In the genomic region with DNA sequence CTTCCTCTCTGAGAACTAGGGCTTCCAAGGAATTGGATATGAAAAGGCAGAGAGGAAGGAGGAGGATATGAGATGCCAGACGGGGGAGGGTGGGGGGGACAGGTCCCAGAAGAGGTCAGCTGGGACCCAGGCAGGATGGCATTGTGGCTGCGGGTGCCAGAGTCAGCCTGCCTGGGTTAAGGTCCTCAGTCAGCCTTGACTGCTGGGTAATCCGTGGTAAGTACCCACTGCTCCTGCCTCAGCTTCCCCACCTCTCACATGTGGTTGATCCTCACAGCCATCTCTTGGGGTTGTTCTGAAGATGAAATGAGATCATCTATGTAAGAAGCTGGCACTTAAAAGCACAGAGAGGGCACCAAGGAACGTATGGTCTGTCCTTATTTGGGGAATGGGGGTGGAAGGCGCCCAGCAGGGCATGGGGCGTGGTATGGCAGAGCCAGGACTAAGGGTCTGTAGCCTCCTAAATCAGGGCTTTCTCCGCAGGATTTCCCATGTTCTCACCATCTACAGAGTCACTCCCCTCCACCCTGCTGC, we compare ENCODE assay signal across 13 cellular contexts. TPM values are rescaled to one million over a fixed set of nuclear protein-coding genes. Genes with fewer than 3 reads are reported as not detected.
A peak's percentile ranks its signal among the peaks of the same experiment; 100 is the strongest.
DNase-seq lines count a peak whose midpoint lies in the region; FAIRE-seq and TF ChIP-seq lines count a peak whose summit lies in the region.
"Had no signal": no experiment of that assay in that cellular context is flagged by ENCODE, and none has a peak within 500 bp of the region (broad histone marks: within the 10 kb centered on the region; RNA-seq: fewer than 3 reads in every experiment).

No MANE protein-coding gene starts in this region.

- no peaks in the 10 kb centered on the region for H3K9me1 ChIP-seq in keratinocyte (ENCODE audit: control insufficient read depth, extremely low read depth, insufficient read depth, low read length)

- H2AFZ ChIP-seq in keratinocyte (ENCODE audit: control insufficient read depth, low read length) = no peak overlapping the region

- dilution Hi-C loops in keratinocyte (cut with MboI; ENCODE audit: extremely low pct_ligation_motif_present, low sequenced_read_pairs) = no loop called here

- no peaks in the 10 kb centered on the region for H4K20me1 ChIP-seq in BLaER1 treated with 17β-estradiol and CSF1 and Interleukin-3, amounts not matched to agents 10 nM and 100 nM
- H4K20me1 ChIP-seq in keratinocyte (ENCODE audit: control insufficient read depth, extremely low read depth, insufficient read depth, low read length) = peaks cover 2% of the 10 kb centered on the region

- no peak for DNase-seq in keratinocyte (ENCODE audit: low read depth, low spot score)
- no peak for DNase-seq in iPS-NIHi11 (ENCODE audit: low spot score)
- no peak for DNase-seq in NCI-H187 treated with DMSO at 0.1 percent for 48 hours (lab: John Stamatoyannopoulos, UW)
- no peak for DNase-seq in NCI-H345 treated with DMSO at 0.1 percent for 48 hours (lab: John Stamatoyannopoulos, UW; ENCODE audit: unreplicated experiment)
- DNase-seq in activated effector memory CD4-positive, alpha-beta T cell treated with anti-CD3 and anti-CD28 coated beads, Interleukin-2, amount 50 U/mL, for 16 hours = no peak
- DNase-seq: activated CD4-positive, alpha-beta T cell treated with anti-CD3 and anti-CD28 coated beads, Interleukin-2, amount 10 ng/mL, durations not matched to agents 7 days and 5 days; activated naive CD4-positive, alpha-beta T cell; central memory CD4-positive, alpha-beta T cell; naive B cell; T-helper 2 cell had no signal

- H3K9ac ChIP-seq in BLaER1 treated with 17β-estradiol and CSF1 and Interleukin-3, amounts not matched to agents 10 nM and 100 nM = 0 out of 22 replicates have a peak overlapping the region, but pooled peaks of 2 of the 11 experiments have one; percentile 10 to 13
- H3K9ac ChIP-seq in keratinocyte (ENCODE audit: control insufficient read depth, extremely low read depth, insufficient read depth, low read length) = peak overlapping the region; percentile 10
- H3K9ac ChIP-seq in rectal smooth muscle tissue (ENCODE audit: low read length) = peak overlapping the region; percentile 5

- H3K27ac ChIP-seq in BLaER1 treated with 17β-estradiol and CSF1 and Interleukin-3, amounts not matched to agents 10 nM and 100 nM = peak overlapping the region in 4 of 11 experiments; percentile 38 to 60 (median 52); a peak in 7 of 22 replicates
- peak overlapping the region; percentile 93 for H3K27ac ChIP-seq in VCaP
- peak overlapping the region; percentile 2 for H3K27ac ChIP-seq in keratinocyte (ENCODE audit: control insufficient read depth, insufficient read depth, low read length)
- H3K27ac ChIP-seq in rectal smooth muscle tissue (ENCODE audit: low read depth, low read length) = no peak overlapping the region

- TF ChIP-seq CTCF in VCaP (conservative IDR thresholded peaks at IDR 0.05) (no peak), keratinocyte (optimal IDR thresholded peaks at IDR 0.05 in 1 of 3, IDR thresholded peaks at IDR 0.05 in 1 of 3, conservative IDR thresholded peaks at IDR 0.05 in 1 of 3; ENCODE audit: extremely low read depth in 1 of 3, insufficient read depth in 2 of 3, low read length in 3 of 3) (no peak)

- no peaks in the 10 kb centered on the region for H3K79me2 ChIP-seq in keratinocyte (ENCODE audit: control insufficient read depth, insufficient read depth, low read length)

- H3K4me1 ChIP-seq in BLaER1 treated with 17β-estradiol and CSF1 and Interleukin-3, amounts not matched to agents 10 nM and 100 nM = peaks cover 8 to 18% (median 13%) of the 10 kb centered on the region in 10 experiments; a peak in 19 of 20 replicates
- peaks cover 21% of the 10 kb centered on the region for H3K4me1 ChIP-seq in keratinocyte (ENCODE audit: control insufficient read depth, extremely low read depth, insufficient read depth, low read length)
- H3K4me1 ChIP-seq in rectal smooth muscle tissue (ENCODE audit: control insufficient read depth, insufficient read depth, low read length) = no peaks in the 10 kb centered on the region

- no peaks in the 10 kb centered on the region for H3K27me3 ChIP-seq in BLaER1 treated with 17β-estradiol and CSF1 and Interleukin-3, amounts not matched to agents 10 nM and 100 nM
- H3K27me3 ChIP-seq in keratinocyte (ENCODE audit: control insufficient read depth, extremely low read depth, insufficient read depth, low read length) = no peaks in the 10 kb centered on the region
- no peaks in the 10 kb centered on the region for H3K27me3 ChIP-seq in rectal smooth muscle tissue (ENCODE audit: control insufficient read depth, insufficient read depth, low read length)

- H3K9me3 ChIP-seq in BLaER1 treated with 17β-estradiol and CSF1 and Interleukin-3, amounts not matched to agents 10 nM and 100 nM (replicated peaks in 1 of 11) = no peaks in the 10 kb centered on the region
- H3K9me3 ChIP-seq in keratinocyte (ENCODE audit: control insufficient read depth, low read depth, low read length) = no peaks in the 10 kb centered on the region

- FAIRE-seq in keratinocyte (lab: Jason Lieb, UNC) = no peak

- no peaks in the 10 kb centered on the region for H3K36me3 ChIP-seq in BLaER1 treated with 17β-estradiol and CSF1 and Interleukin-3, amounts not matched to agents 10 nM and 100 nM
- H3K36me3 ChIP-seq in keratinocyte (ENCODE audit: control insufficient read depth in 2 of 2, extremely low read depth in 1 of 2, insufficient read depth in 2 of 2, low read length in 2 of 2) (no peaks in the 10 kb centered on the region), rectal smooth muscle tissue (ENCODE audit: control insufficient read depth, insufficient read depth, low read length) (no peaks in the 10 kb centered on the region)

- no peak overlapping the region for H3K4me3 ChIP-seq in BLaER1 treated with 17β-estradiol and CSF1 and Interleukin-3, amounts not matched to agents 10 nM and 100 nM
- H3K4me3 ChIP-seq in keratinocyte (ENCODE audit: control insufficient read depth in 2 of 3, extremely low read depth in 1 of 3, insufficient read depth in 2 of 3, low read depth in 1 of 3, low read length in 3 of 3) (no peak overlapping the region), rectal smooth muscle tissue (ENCODE audit: low read length) (peak overlapping the region; percentile 27)

- H3K4me2 ChIP-seq in BLaER1 treated with 17β-estradiol and CSF1 and Interleukin-3, amounts not matched to agents 10 nM and 100 nM = peak overlapping the region in 10 of 11 experiments; percentile 23 to 70 (median 64); a peak in 19 of 22 replicates
- H3K4me2 ChIP-seq in keratinocyte (ENCODE audit: control insufficient read depth, extremely low read depth, insufficient read depth, low read depth, low read length) = peak overlapping the region; percentile 7

RNA-seq across cellular contexts. Expression of a gene that starts 23.8 kb away (rescaled TPM):
- 0.23 to 1.1 TPM (median 0.51 TPM) in 3 replicates for polyA plus RNA-seq in keratinocyte
- polyA plus RNA-seq in keratinocyte (2011; ENCODE audit: low read depth) = 5.3 TPM
- polyA plus RNA-seq in keratinocyte (2011; cell fraction: cytosol; rRNA removed) = 0.18 and 0.64 TPM in 2 replicates
- polyA plus RNA-seq in keratinocyte (2011; cell fraction: nucleus; rRNA removed) = 2.2 and 3.1 TPM in 2 replicates
- polyA plus RNA-seq in keratinocyte (2012; ENCODE audit: low replicate concordance) = 0.28 and 10.7 TPM in 2 replicates
- polyA minus RNA-seq in keratinocyte = 0.20 to 1.2 TPM (median 0.89 TPM) in 3 replicates
- 1.9 TPM for polyA minus RNA-seq in keratinocyte (2011; cell fraction: cytosol; rRNA and poly(A)+ RNA removed)
- polyA minus RNA-seq in keratinocyte (2011; cell fraction: nucleus; rRNA and poly(A)+ RNA removed) = 1.2 TPM in 2 replicates

RNA-seq across cellular contexts. Expression of a gene that starts 51.8 kb away (rescaled TPM):
- polyA plus RNA-seq in keratinocyte = 35.4 to 63.0 TPM (median 59.8 TPM) in 3 replicates
- polyA plus RNA-seq in keratinocyte (2011; ENCODE audit: low read depth) = 32.3 TPM
- 46.5 and 51.2 TPM in 2 replicates for polyA plus RNA-seq in keratinocyte (2011; cell fraction: cytosol; rRNA removed)
- polyA plus RNA-seq in keratinocyte (2011; cell fraction: nucleus; rRNA removed) = 71.9 and 75.9 TPM in 2 replicates
- 66.8 and 71.1 TPM in 2 replicates for polyA plus RNA-seq in keratinocyte (2012; ENCODE audit: low replicate concordance)
- 53.5 to 133 TPM (median 56.0 TPM) in 3 replicates for polyA minus RNA-seq in keratinocyte
- polyA minus RNA-seq in keratinocyte (2011; cell fraction: cytosol; rRNA and poly(A)+ RNA removed) = 46.4 TPM
- polyA minus RNA-seq in keratinocyte (2011; cell fraction: nucleus; rRNA and poly(A)+ RNA removed) = 29.3 and 37.8 TPM in 2 replicates
